In the genomic region with DNA sequence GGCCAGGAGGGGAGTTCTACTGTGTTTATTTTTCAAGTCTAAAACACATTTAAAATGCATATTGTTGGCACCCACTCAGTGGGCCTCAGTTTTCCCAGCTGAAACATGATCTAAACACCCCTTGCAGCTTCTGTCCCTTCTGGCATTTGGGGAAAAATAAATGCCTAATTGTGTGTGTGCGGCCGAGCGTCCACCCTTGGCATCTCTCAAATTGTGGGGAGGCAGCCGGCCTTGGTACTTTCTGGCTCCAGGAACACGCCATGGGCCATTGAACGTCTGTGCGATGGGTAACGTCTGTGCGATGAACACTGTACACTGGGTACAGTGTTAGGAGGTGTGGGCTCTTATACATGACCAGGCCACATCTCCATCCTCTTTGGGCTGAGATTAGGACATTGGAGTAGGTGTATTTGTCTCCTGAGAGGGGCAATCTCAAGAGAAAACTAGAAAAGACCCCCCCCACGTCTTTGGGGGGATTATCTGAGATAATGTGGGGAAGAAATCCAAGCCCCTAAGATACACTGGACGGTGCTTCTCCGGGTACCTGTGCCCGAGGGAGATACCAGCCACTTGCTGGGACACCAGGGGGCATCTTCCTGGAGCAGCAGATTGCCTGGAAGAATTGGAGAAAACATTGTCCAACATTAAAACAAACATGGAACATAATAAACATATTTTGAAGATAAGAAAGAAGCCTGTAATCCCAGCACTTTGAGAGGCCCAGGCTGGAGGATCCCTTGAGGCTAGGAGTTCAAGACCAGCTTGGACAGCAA, we compare ENCODE assay signal across 20 cellular contexts. TPM values are rescaled to one million over a fixed set of nuclear protein-coding genes. Genes with fewer than 3 reads are reported as not detected.
DNase-seq lines count a peak whose midpoint lies in the region; ATAC-seq, FAIRE-seq and TF ChIP-seq lines count a peak whose summit lies in the region.
"Had no signal": no experiment of that assay in that cellular context is flagged by ENCODE, and none has a peak within 500 bp of the region (broad histone marks: within the 10 kb centered on the region; RNA-seq: fewer than 3 reads in every experiment).

No MANE protein-coding gene starts in this region.

- CTCF ChIA-PET in AG04449 (lab: Yijun Ruan, JAX), result interaction anchor here (1.0 to 4.5 kb wide), 7 partner anchors 9 to 466 kb away, joined by 3 to 29 read pairs (median 3); no protein-coding TSS in a partner anchor
- CTCF ChIA-PET in IMR-90 (lab: Yijun Ruan, JAX), result no interaction called here

- no peak for FAIRE-seq in GM12892 (lab: Jason Lieb, UNC)

- H3K36me3 Mint-ChIP-seq in chondrocyte (ENCODE audit: low read depth), result no peaks in the 10 kb centered on the region
- H3K36me3 Mint-ChIP-seq: activated naive CD8-positive, alpha-beta T cell treated with anti-CD3 and anti-CD28 coated beads for 36 hours; naive B cell had no signal

- in situ Hi-C loops in IMR-90 (cut with MboI; ENCODE audit: low sequenced_read_pairs), result no loop called here

- no peak overlapping the region for H2BK20ac ChIP-seq in IMR-90 (ENCODE audit: low read depth, low read length)

- no peak for TF ChIP-seq RAD21 in IMR-90 (IDR thresholded peaks at IDR 0.05; ENCODE audit: low read length)

- DNase-seq in AG04449 (ENCODE audit: low read depth, low spot score) (no peak), IMR-90 (no peak), chondrocyte (ENCODE audit: low spot score) (no peak), left lobe of liver (ENCODE audit: low spot score) (no peak), GM12892 (ENCODE audit: insufficient read length) (no peak), middle frontal gyrus (ENCODE audit: extremely low spot score, low spot score) (no peak)
- DNase-seq: activated CD4-positive, alpha-beta T cell treated with anti-CD3 and anti-CD28 coated beads, Interleukin-2, amount 10 ng/mL, durations not matched to agents 24 days and 14 days; activated naive CD8-positive, alpha-beta T cell treated with anti-CD3 and anti-CD28 coated beads for 36 hours; activated T-cell treated with anti-CD3 and anti-CD28 coated beads, Interleukin-2, amount 50 U/mL, for 24 hours; Calu3; cerebellar nuclear complex; erythroblast; heart right ventricle; naive B cell; NCI-H2171 treated with DMSO at 0.1 percent for 48 hours; T1000 had no signal

- no peak overlapping the region for H2AFZ ChIP-seq in IMR-90 (replicated peaks; ENCODE audit: low read length, poor library complexity)

- H3K9me1 ChIP-seq in IMR-90 (ENCODE audit: insufficient read depth, low read length), result 0 out of 2 replicates have a peak, but pooled peaks cover 3% of the 10 kb centered on the region

- no peak overlapping the region for H3K23ac ChIP-seq in IMR-90 (ENCODE audit: low read depth, low read length)

- H4K8ac ChIP-seq in IMR-90 (ENCODE audit: low read depth in 2 of 2, low read length in 2 of 2), result no peak overlapping the region

- POLR2A ChIA-PET in AG04449 (lab: Yijun Ruan, JAX), result no interaction called here
- POLR2A ChIA-PET in IMR-90 (lab: Charles Lee; ENCODE audit: unreplicated experiment), result no interaction called here

- H3K4me3 ChIP-seq in AG04449 (ENCODE audit: low read depth, low read length), result no peak overlapping the region
- no peak overlapping the region for H3K4me3 ChIP-seq in IMR-90 (ENCODE audit: insufficient read depth, low read depth, low read length)
- H3K4me3 ChIP-seq: heart right ventricle, suprapubic skin had no signal

- H3K27ac Mint-ChIP-seq in chondrocyte (ENCODE audit: unreplicated experiment), result no peak overlapping the region
- H3K27ac Mint-ChIP-seq: activated CD4-positive, alpha-beta T cell treated with anti-CD3 and anti-CD28 coated beads, Interleukin-2, amount 10 ng/mL, durations not matched to agents 24 days and 14 days; activated naive CD8-positive, alpha-beta T cell treated with anti-CD3 and anti-CD28 coated beads for 36 hours; activated T-cell treated with anti-CD3 and anti-CD28 coated beads, Interleukin-2, amount 50 U/mL, for 24 hours; progenitor cell of endocrine pancreas had no signal

- H3K27me3 ChIP-seq in IMR-90 (ENCODE audit: control insufficient read depth, insufficient read depth, low read length), result peaks cover 2% of the 10 kb centered on the region; the same call in 1 of the 2 replicates
- H3K27me3 ChIP-seq: heart right ventricle, suprapubic skin had no signal

- no peaks in the 10 kb centered on the region for H4K20me1 ChIP-seq in IMR-90 (ENCODE audit: insufficient read depth, low read length)

- H3K4me1 ChIP-seq in IMR-90 (ENCODE audit: control insufficient read depth, insufficient read depth, low read length), result no peaks in the 10 kb centered on the region; the same call in 1 of the 2 replicates
- H3K4me1 ChIP-seq: heart right ventricle, suprapubic skin had no signal

- no peak overlapping the region for H3K4me3 Mint-ChIP-seq in chondrocyte (ENCODE audit: unreplicated experiment)
- H3K4me3 Mint-ChIP-seq: activated CD4-positive, alpha-beta T cell treated with anti-CD3 and anti-CD28 coated beads, Interleukin-2, amount 10 ng/mL, durations not matched to agents 24 days and 14 days; activated naive CD8-positive, alpha-beta T cell treated with anti-CD3 and anti-CD28 coated beads for 36 hours; activated T-cell treated with anti-CD3 and anti-CD28 coated beads, Interleukin-2, amount 50 U/mL, for 24 hours; naive B cell had no signal

- no peak overlapping the region for H2AK5ac ChIP-seq in IMR-90 (ENCODE audit: low read depth, low read length)

- H3K27ac ChIP-seq in IMR-90 (ENCODE audit: insufficient read depth, low read length), result no peak overlapping the region
- H3K27ac ChIP-seq: heart right ventricle, suprapubic skin had no signal

- intact Hi-C loops in IMR-90 (cut with micrococcal nuclease), result loop anchor here (5.0 kb wide), 1 partner anchor 151 kb away; no protein-coding TSS in a partner anchor

- no peak overlapping the region for H4K91ac ChIP-seq in IMR-90 (ENCODE audit: insufficient read depth, low read depth, low read length)

- dilution Hi-C loops in IMR-90 (cut with HindIII; ENCODE audit: low sequenced_read_pairs, unreplicated experiment), result no loop called here

- no peak overlapping the region for H4K5ac ChIP-seq in IMR-90 (ENCODE audit: low read depth, low read length)

- no peak overlapping the region for H3K18ac ChIP-seq in IMR-90 (ENCODE audit: low read depth, low read length)

- H2BK5ac ChIP-seq in IMR-90 (ENCODE audit: low read depth, low read length, poor library complexity, severe bottlenecking), result no peak overlapping the region

- WGBS in IMR-90 (ENCODE audit: extremely low coverage in 2 of 2, insufficient read length in 1 of 2), 2 experiments, result no CpG with 5 or more reads among the region's 13 CpGs

- H3K4ac ChIP-seq in IMR-90 (ENCODE audit: low read depth, low read length), result no peak overlapping the region

- no peak overlapping the region for H2BK15ac ChIP-seq in IMR-90 (ENCODE audit: low read depth, low read length)

- no TSS peak for BruUV-seq in IMR-90 (replicated peaks; lab: Mats Ljungman, UMichigan)

- H3K9ac ChIP-seq in IMR-90 (ENCODE audit: low read depth, low read length), result no peak overlapping the region

- no peak overlapping the region for H3K56ac ChIP-seq in IMR-90 (ENCODE audit: extremely low read depth, insufficient read depth, low read length)

- no peak overlapping the region for H3K14ac ChIP-seq in IMR-90 (replicated peaks; ENCODE audit: low read depth, low read length)

- no peak overlapping the region for H2AK9ac ChIP-seq in IMR-90 (replicated peaks; ENCODE audit: low read depth, low read length, poor library complexity)

- no peaks in the 10 kb centered on the region for H3K9me3 Mint-ChIP-seq in chondrocyte (ENCODE audit: low read depth)
- H3K9me3 Mint-ChIP-seq: activated CD4-positive, alpha-beta T cell treated with anti-CD3 and anti-CD28 coated beads, Interleukin-2, amount 10 ng/mL, durations not matched to agents 24 days and 14 days; activated naive CD8-positive, alpha-beta T cell treated with anti-CD3 and anti-CD28 coated beads for 36 hours; activated T-cell treated with anti-CD3 and anti-CD28 coated beads, Interleukin-2, amount 50 U/mL, for 24 hours; naive B cell had no signal

- no peaks in the 10 kb centered on the region for H3K9me3 ChIP-seq in IMR-90 (ENCODE audit: control insufficient read depth, insufficient read depth, low read length)
- H3K9me3 ChIP-seq: heart right ventricle, suprapubic skin had no signal

- H2BK120ac ChIP-seq in IMR-90 (ENCODE audit: low read depth, low read length), result no peak overlapping the region

- peaks cover 14% of the 10 kb centered on the region for H3K4me1 Mint-ChIP-seq in chondrocyte (ENCODE audit: low read depth)

- H3K36me3 ChIP-seq in IMR-90 (ENCODE audit: control insufficient read depth, insufficient read depth, low read length), result no peaks in the 10 kb centered on the region
- H3K36me3 ChIP-seq: heart right ventricle, suprapubic skin had no signal

- peaks cover 3% of the 10 kb centered on the region for H3K27me3 Mint-ChIP-seq in chondrocyte (ENCODE audit: low read depth)
- H3K27me3 Mint-ChIP-seq: activated naive CD8-positive, alpha-beta T cell treated with anti-CD3 and anti-CD28 coated beads for 36 hours; activated T-cell treated with anti-CD3 and anti-CD28 coated beads, Interleukin-2, amount 50 U/mL, for 24 hours; progenitor cell of endocrine pancreas had no signal

- H3K4me2 ChIP-seq in IMR-90 (ENCODE audit: low read depth, low read length), result no peak overlapping the region

- TF ChIP-seq POLR2A in IMR-90 (IDR thresholded peaks at IDR 0.05; ENCODE audit: low read depth, low read length) (no peak), GM12892 (IDR thresholded peaks at IDR 0.05; ENCODE audit: low read depth, low read length) (no peak), GM18505 (IDR thresholded peaks at IDR 0.05; ENCODE audit: borderline replicate concordance, extremely low read depth, insufficient read depth, insufficient read length) (no peak)

- H3K79me1 ChIP-seq in IMR-90 (ENCODE audit: low read depth in 1 of 2, low read length in 2 of 2), result no peaks in the 10 kb centered on the region

- TF ChIP-seq CTCF in AG04449 (IDR thresholded peaks at IDR 0.05; ENCODE audit: insufficient read depth, low read length, missing control alignments) (peak; percentile 17), IMR-90 (conservative IDR thresholded peaks at IDR 0.05; ENCODE audit: low read depth, low read length) (0 out of 2 replicates have a peak, but pooled peaks have one; percentile 17), chondrocyte (IDR thresholded peaks at IDR 0.05) (peak; percentile 47)

- ATAC-seq in IMR-90 (ENCODE audit: low read depth) (no peak), left lobe of liver (peak; percentile 34), GM21825 (IDR thresholded peaks at IDR 0.05; ENCODE audit: unreplicated experiment) (no peak), GM18505 (IDR thresholded peaks at IDR 0.05; ENCODE audit: unreplicated experiment) (no peak)
- ATAC-seq: heart right ventricle had no signal

RNA-seq across cellular contexts. Expression of a gene that starts 54.9 kb away (rescaled TPM):
- total RNA-seq in IMR-90 (2012; rRNA removed), result 1.1 and 1.4 TPM in 2 replicates
- polyA plus RNA-seq in IMR-90 (2012; rRNA removed), result 0.59 and 0.68 TPM in 2 replicates
- 0.60 and 0.84 TPM in 2 replicates for polyA plus RNA-seq in IMR-90 (2012; cell fraction: cytosol; rRNA removed)
- polyA plus RNA-seq in IMR-90 (2012; cell fraction: nucleus; rRNA removed; ENCODE audit: low replicate concordance), result 0.57 and 0.62 TPM in 2 replicates
- 0.30 to 0.94 TPM (median 0.59 TPM) in 3 replicates for total RNA-seq in chondrocyte
- total RNA-seq in left lobe of liver, result 6.5 TPM
- polyA plus RNA-seq in GM12892 (2012; ENCODE audit: missing spikeins), result 3.0 TPM
